ENCODE assay signal across 1 cellular context in the genomic region with DNA sequence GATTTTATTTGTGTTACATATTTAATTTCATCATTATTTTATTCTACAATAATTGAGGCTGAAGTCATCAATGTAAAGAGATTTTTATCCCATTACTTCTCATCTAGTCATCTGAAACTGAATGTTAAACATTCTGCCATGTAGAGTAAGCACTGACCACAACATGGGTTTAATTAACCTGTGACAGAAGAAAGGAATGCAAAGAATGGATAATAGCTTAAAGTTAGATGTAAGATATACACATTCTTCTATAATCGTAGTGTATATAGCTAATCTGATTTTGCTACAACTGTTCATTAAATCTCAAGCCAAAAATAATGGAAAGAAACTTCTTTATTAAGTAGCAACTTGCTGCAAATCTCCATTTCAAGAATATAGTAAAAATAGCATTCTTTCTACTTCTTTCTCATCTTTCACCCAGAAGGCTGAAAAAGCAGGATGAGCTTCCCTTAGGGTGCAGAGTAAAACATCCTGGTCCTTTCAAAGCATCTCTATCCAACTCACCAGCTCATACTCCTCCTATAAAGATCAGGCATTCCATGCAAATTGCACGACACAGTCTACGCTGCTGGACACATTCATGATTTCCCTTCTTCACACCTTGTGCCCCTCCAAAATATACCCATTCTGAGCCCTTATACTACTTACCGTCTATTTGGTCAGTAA.
A peak's percentile ranks its signal among the peaks of the same experiment; 100 is the strongest.
TF ChIP-seq lines count a peak whose summit lies in the region.

No MANE protein-coding gene starts in this region.

TF ChIP-seq in SK-N-SH, 30 proteins besides CTCF, POLR2A, EP300 and RAD21 (continued from another document):
- TF ChIP-seq TEAD4 (IDR thresholded peaks at IDR 0.05; ENCODE audit: borderline replicate concordance, insufficient read depth) (peak; percentile 72; the same call in 1 of the 2 replicates), MEF2A (IDR thresholded peaks at IDR 0.05; ENCODE audit: borderline replicate concordance, low read depth) (no peak), SMC3 (IDR thresholded peaks at IDR 0.05; ENCODE audit: low read depth, low read length) (no peak), YY1 (IDR thresholded peaks at IDR 0.05; ENCODE audit: low read depth) (no peak), CHD2 (IDR thresholded peaks at IDR 0.05; ENCODE audit: low read length, partially characterized antibody) (no peak), JUND (IDR thresholded peaks at IDR 0.05) (peak; percentile 77), GABPA (IDR thresholded peaks at IDR 0.05; ENCODE audit: low read depth) (no peak), TAF1 (IDR thresholded peaks at IDR 0.05; ENCODE audit: borderline replicate concordance, low read depth, low read length) (no peak), RFX5 (IDR thresholded peaks at IDR 0.05; ENCODE audit: low read length) (no peak)
- TF ChIP-seq, protein P1, sequence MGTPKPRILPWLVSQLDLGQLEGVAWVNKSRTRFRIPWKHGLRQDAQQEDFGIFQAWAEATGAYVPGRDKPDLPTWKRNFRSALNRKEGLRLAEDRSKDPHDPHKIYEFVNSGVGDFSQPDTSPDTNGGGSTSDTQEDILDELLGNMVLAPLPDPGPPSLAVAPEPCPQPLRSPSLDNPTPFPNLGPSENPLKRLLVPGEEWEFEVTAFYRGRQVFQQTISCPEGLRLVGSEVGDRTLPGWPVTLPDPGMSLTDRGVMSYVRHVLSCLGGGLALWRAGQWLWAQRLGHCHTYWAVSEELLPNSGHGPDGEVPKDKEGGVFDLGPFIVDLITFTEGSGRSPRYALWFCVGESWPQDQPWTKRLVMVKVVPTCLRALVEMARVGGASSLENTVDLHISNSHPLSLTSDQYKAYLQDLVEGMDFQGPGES (IDR thresholded peaks at IDR 0.05; ENCODE audit: low read depth, low read length): no peak
- TF ChIP-seq, protein P2, sequence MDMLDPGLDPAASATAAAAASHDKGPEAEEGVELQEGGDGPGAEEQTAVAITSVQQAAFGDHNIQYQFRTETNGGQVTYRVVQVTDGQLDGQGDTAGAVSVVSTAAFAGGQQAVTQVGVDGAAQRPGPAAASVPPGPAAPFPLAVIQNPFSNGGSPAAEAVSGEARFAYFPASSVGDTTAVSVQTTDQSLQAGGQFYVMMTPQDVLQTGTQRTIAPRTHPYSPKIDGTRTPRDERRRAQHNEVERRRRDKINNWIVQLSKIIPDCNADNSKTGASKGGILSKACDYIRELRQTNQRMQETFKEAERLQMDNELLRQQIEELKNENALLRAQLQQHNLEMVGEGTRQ (IDR thresholded peaks at IDR 0.05; ENCODE audit: borderline replicate concordance, low read depth, low read length): no peak
- TF ChIP-seq, protein P3, sequence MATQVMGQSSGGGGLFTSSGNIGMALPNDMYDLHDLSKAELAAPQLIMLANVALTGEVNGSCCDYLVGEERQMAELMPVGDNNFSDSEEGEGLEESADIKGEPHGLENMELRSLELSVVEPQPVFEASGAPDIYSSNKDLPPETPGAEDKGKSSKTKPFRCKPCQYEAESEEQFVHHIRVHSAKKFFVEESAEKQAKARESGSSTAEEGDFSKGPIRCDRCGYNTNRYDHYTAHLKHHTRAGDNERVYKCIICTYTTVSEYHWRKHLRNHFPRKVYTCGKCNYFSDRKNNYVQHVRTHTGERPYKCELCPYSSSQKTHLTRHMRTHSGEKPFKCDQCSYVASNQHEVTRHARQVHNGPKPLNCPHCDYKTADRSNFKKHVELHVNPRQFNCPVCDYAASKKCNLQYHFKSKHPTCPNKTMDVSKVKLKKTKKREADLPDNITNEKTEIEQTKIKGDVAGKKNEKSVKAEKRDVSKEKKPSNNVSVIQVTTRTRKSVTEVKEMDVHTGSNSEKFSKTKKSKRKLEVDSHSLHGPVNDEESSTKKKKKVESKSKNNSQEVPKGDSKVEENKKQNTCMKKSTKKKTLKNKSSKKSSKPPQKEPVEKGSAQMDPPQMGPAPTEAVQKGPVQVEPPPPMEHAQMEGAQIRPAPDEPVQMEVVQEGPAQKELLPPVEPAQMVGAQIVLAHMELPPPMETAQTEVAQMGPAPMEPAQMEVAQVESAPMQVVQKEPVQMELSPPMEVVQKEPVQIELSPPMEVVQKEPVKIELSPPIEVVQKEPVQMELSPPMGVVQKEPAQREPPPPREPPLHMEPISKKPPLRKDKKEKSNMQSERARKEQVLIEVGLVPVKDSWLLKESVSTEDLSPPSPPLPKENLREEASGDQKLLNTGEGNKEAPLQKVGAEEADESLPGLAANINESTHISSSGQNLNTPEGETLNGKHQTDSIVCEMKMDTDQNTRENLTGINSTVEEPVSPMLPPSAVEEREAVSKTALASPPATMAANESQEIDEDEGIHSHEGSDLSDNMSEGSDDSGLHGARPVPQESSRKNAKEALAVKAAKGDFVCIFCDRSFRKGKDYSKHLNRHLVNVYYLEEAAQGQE (IDR thresholded peaks at IDR 0.05; ENCODE audit: low read depth, low read length): no peak
